In the genomic region with DNA sequence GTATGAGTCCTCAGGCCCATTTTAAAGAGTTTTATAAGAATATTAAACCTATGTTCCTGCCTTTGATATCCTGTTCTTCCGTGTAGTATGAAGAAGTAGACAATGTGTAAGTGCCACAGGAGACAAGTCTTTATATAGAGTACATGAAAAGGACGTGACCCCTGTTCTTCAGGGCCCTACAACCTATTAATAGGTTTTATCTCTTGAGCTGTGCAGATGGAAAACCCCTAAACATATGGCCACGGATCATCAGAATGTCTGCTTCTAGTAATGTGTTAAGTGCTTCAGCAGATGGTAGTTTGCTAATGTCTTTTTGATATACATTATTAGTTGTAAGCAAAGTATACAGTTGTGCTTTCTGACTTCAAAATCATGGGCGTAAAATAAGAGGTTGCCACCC, we compare ENCODE assay signal across 17 cellular contexts.
DNase-seq lines count a peak whose midpoint lies in the region; ATAC-seq, FAIRE-seq and TF ChIP-seq lines count a peak whose summit lies in the region.
"Had no signal": no experiment of that assay in that cellular context is flagged by ENCODE, and none has a peak within 500 bp of the region (broad histone marks: within the 10 kb centered on the region; RNA-seq: fewer than 3 reads in every experiment).

No MANE protein-coding gene starts in this region.

- peaks cover 27% of the 10 kb centered on the region for H3K4me1 Mint-ChIP-seq in glutamatergic neuron (ENCODE audit: low read depth, unreplicated experiment)
- H3K4me1 Mint-ChIP-seq: GM23338 had no signal

- ATAC-seq in GM18868 (IDR thresholded peaks at IDR 0.05; ENCODE audit: unreplicated experiment) = peak; percentile 53
- ATAC-seq in GM18861 (IDR thresholded peaks at IDR 0.05; ENCODE audit: unreplicated experiment) = no peak
- ATAC-seq: GM23338, HCT116 had no signal

- peaks cover 11% of the 10 kb centered on the region for H3K9me3 Mint-ChIP-seq in glutamatergic neuron (ENCODE audit: unreplicated experiment)
- H3K9me3 Mint-ChIP-seq: CD8-positive, alpha-beta memory T cell; GM23338 had no signal

- no peak for TF ChIP-seq CTCF in glutamatergic neuron (IDR thresholded peaks at IDR 0.05; ENCODE audit: partially characterized antibody, unreplicated experiment)

- H3K27ac Mint-ChIP-seq in glutamatergic neuron (ENCODE audit: unreplicated experiment) = peak overlapping the region; percentile 91
- H3K27ac Mint-ChIP-seq: CD8-positive, alpha-beta memory T cell; GM23338 had no signal

- H3K27me3 Mint-ChIP-seq in glutamatergic neuron (ENCODE audit: unreplicated experiment) = peaks cover 1% of the 10 kb centered on the region

- peak overlapping the region; percentile 62 for H3K4me3 Mint-ChIP-seq in glutamatergic neuron (ENCODE audit: unreplicated experiment)
- H3K4me3 Mint-ChIP-seq: CD8-positive, alpha-beta memory T cell; GM23338 had no signal

- DNase-seq in D341Med (ENCODE audit: low spot score) (peak; percentile 53), NCI-H524 treated with DMSO at 0.1 percent for 48 hours (lab: John Stamatoyannopoulos, UW) (peak; percentile 97), glutamatergic neuron (no peak), RCC 7860 (ENCODE audit: low spot score) (no peak), iPS-NIHi7 (ENCODE audit: extremely low spot score) (no peak)
- DNase-seq: ACHN; CD8-positive, alpha-beta memory T cell; EL; MV-4-11; NCI-H1417 treated with DMSO at 0.1 percent for 48 hours; NCI-H2029 treated with DMSO at 0.1 percent for 48 hours; NCI-H526 had no signal

- FAIRE-seq in RCC 7860 (lab: Jason Lieb, UNC) = no peak
- FAIRE-seq: HTR-8/SVneo had no signal

- peaks cover 4% of the 10 kb centered on the region for H3K36me3 Mint-ChIP-seq in glutamatergic neuron (ENCODE audit: unreplicated experiment)

Comparison
In these comparisons a context has a peak if more than half of its experiments do, and no peak if none do; other contexts are left out.
1. DNase-seq: peak in D341Med (single experiment) and NCI-H524 treated with DMSO at 0.1 percent for 48 hours (single experiment); none in glutamatergic neuron (single experiment), RCC 7860 (single experiment) and iPS-NIHi7 (single experiment).